2 cellular contexts compared by ENCODE assay signal in genomic region chr6:160983377-160983948, GRCh38.
TF ChIP-seq lines count a peak whose summit lies in the region.

No MANE protein-coding gene starts in this region.

TF ChIP-seq in GM12878, 131 proteins besides CTCF, POLR2A, EP300 and RAD21:
- 0 out of 2 replicates have a peak, but pooled peaks have one; percentile 77 for TF ChIP-seq CBX5 (IDR thresholded peaks at IDR 0.05; ENCODE audit: low read depth)

TF ChIP-seq in HepG2, 621 proteins besides CTCF, POLR2A, EP300 and RAD21:
- TF ChIP-seq, protein P1, sequence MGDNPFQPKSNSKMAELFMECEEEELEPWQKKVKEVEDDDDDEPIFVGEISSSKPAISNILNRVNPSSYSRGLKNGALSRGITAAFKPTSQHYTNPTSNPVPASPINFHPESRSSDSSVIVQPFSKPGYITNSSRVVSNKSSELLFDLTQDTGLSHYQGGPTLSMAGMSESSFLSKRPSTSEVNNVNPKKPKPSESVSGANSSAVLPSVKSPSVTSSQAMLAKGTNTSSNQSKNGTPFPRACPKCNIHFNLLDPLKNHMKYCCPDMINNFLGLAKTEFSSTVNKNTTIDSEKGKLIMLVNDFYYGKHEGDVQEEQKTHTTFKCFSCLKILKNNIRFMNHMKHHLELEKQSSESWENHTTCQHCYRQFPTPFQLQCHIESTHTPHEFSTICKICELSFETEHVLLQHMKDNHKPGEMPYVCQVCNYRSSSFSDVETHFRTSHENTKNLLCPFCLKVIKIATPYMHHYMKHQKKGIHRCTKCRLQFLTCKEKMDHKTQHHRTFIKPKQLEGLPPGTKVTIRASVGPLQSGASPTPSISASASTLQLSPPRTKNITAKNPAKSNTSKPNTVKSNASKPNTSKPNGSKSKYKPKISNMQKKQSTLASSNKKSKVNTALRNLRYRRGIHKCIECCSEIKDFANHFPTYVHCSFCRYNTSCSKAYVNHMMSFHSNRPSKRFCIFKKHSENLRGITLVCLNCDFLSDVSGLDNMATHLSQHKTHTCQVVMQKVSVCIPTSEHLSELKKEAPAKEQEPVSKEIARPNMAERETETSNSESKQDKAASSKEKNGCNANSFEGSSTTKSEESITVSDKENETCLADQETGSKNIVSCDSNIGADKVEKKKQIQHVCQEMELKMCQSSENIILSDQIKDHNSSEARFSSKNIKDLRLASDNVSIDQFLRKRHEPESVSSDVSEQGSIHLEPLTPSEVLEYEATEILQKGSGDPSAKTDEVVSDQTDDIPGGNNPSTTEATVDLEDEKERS (CRISPR knock-in tag; IDR thresholded peaks at IDR 0.05): 0 out of 2 replicates have a peak, but pooled peaks have one; percentile 50
- TF ChIP-seq, protein P2, sequence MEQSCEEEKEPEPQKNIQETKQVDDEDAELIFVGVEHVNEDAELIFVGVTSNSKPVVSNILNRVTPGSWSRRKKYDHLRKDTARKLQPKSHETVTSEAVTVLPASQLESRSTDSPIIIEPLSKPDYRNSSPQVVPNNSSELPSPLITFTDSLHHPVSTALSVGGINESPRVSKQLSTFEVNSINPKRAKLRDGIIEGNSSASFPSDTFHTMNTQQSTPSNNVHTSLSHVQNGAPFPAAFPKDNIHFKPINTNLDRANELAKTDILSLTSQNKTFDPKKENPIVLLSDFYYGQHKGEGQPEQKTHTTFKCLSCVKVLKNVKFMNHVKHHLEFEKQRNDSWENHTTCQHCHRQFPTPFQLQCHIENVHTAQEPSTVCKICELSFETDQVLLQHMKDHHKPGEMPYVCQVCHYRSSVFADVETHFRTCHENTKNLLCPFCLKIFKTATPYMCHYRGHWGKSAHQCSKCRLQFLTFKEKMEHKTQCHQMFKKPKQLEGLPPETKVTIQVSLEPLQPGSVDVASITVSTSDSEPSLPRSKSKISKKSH (CRISPR knock-in tag; IDR thresholded peaks at IDR 0.05; ENCODE audit: borderline replicate concordance): peak; percentile 46; the same call in 1 of the 2 replicates
- 0 out of 2 replicates have a peak, but pooled peaks have one; percentile 29 for TF ChIP-seq TOPORS (CRISPR knock-in tag; IDR thresholded peaks at IDR 0.05)
